1 cellular context compared by ENCODE assay signal in the genomic region with DNA sequence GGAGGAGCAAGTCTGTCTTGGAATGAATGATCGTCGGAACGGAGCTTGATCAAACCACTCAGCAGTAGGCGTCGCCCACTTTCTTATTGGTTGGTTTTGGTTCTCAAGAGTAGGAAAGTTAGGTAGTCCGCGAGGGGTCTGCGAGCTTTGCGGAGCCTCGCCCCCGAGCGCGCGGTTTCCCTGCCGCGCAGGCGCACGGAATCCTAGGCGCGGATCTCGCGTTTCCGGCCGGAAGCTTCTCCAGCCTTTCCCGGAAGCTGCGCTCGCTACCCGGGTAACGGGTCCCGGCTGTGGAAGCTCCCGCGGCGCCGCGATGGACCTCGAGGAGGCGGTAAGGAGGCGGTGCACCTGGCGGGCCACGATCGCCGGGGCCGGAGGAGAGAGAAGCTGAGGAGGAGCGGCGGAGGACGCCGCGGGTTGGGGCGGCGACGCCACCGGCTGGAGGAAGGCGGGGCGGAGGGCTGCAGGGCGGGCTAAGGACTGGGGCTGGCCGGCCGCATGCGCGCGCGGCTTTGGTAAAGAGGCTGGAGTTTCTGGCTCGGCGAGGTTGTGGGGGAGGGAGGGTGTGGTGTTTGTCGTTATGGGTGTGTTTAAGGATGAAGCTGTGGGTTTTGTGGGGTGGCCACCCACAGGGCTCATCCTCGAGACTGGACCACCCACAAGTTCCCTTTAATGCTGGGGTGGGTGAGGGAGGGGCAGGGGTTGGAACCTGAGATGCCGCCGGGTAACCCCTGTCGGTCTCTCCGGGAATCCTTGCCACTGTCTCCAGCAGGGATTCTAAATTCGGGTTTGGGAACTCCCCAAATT.
A peak's percentile ranks its signal among the peaks of the same experiment; 100 is the strongest.
TF ChIP-seq lines count a peak whose summit lies in the region.

A gene (plus strand): TSS at position 246 of the 807 bp plus-strand sequence. CDS start 68 bp downstream, at position 314.

TF ChIP-seq in K562, 482 proteins besides CTCF, POLR2A, EP300 and RAD21 (continued from another document and continues in another):
- TF ChIP-seq, protein P1, sequence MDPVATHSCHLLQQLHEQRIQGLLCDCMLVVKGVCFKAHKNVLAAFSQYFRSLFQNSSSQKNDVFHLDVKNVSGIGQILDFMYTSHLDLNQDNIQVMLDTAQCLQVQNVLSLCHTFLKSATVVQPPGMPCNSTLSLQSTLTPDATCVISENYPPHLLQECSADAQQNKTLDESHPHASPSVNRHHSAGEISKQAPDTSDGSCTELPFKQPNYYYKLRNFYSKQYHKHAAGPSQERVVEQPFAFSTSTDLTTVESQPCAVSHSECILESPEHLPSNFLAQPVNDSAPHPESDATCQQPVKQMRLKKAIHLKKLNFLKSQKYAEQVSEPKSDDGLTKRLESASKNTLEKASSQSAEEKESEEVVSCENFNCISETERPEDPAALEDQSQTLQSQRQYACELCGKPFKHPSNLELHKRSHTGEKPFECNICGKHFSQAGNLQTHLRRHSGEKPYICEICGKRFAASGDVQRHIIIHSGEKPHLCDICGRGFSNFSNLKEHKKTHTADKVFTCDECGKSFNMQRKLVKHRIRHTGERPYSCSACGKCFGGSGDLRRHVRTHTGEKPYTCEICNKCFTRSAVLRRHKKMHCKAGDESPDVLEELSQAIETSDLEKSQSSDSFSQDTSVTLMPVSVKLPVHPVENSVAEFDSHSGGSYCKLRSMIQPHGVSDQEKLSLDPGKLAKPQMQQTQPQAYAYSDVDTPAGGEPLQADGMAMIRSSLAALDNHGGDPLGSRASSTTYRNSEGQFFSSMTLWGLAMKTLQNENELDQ (CRISPR knock-in tag; IDR thresholded peaks at IDR 0.05; ENCODE audit: borderline replicate concordance): no peak
- TF ChIP-seq LCOR (CRISPR knock-in tag; IDR thresholded peaks at IDR 0.05): peak; percentile 90
- TF ChIP-seq HMG20A (CRISPR knock-in tag; conservative IDR thresholded peaks at IDR 0.05): no peak
- TF ChIP-seq CHD2 (IDR thresholded peaks at IDR 0.05; ENCODE audit: low read depth, low read length): peak; percentile 79
- TF ChIP-seq, protein P2, sequence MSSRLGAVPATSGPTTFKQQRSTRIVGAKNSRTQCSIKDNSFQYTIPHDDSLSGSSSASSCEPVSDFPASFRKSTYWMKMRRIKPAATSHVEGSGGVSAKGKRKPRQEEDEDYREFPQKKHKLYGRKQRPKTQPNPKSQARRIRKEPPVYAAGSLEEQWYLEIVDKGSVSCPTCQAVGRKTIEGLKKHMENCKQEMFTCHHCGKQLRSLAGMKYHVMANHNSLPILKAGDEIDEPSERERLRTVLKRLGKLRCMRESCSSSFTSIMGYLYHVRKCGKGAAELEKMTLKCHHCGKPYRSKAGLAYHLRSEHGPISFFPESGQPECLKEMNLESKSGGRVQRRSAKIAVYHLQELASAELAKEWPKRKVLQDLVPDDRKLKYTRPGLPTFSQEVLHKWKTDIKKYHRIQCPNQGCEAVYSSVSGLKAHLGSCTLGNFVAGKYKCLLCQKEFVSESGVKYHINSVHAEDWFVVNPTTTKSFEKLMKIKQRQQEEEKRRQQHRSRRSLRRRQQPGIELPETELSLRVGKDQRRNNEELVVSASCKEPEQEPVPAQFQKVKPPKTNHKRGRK (tag; IDR thresholded peaks at IDR 0.05): no peak
- TF ChIP-seq POLR2AphosphoS5 (IDR thresholded peaks at IDR 0.05; ENCODE audit: control insufficient read depth, insufficient read depth, low read depth, low read length): peak; percentile 91
- TF ChIP-seq, protein P3, sequence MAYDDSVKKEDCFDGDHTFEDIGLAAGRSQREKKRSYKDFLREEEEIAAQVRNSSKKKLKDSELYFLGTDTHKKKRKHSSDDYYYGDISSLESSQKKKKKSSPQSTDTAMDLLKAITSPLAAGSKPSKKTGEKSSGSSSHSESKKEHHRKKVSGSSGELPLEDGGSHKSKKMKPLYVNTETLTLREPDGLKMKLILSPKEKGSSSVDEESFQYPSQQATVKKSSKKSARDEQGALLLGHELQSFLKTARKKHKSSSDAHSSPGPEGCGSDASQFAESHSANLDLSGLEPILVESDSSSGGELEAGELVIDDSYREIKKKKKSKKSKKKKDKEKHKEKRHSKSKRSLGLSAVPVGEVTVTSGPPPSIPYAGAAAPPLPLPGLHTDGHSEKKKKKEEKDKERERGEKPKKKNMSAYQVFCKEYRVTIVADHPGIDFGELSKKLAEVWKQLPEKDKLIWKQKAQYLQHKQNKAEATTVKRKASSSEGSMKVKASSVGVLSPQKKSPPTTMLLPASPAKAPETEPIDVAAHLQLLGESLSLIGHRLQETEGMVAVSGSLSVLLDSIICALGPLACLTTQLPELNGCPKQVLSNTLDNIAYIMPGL (CRISPR knock-in tag; IDR thresholded peaks at IDR 0.05): 0 out of 2 replicates have a peak, but pooled peaks have one; percentile 30
- TF ChIP-seq TARDBP (IDR thresholded peaks at IDR 0.05): peak; percentile 76; the same call in 1 of the 2 replicates
- TF ChIP-seq MYC (IDR thresholded peaks at IDR 0.05; ENCODE audit: low read depth, low read length): peak; percentile 91
- no peak for TF ChIP-seq MYC (CRISPR knock-in tag; IDR thresholded peaks at IDR 0.05; ENCODE audit: borderline replicate concordance, low read depth)
- TF ChIP-seq COPS2 (conservative IDR thresholded peaks at IDR 0.05): no peak
- TF ChIP-seq ILK (tag; IDR thresholded peaks at IDR 0.05; ENCODE audit: borderline replicate concordance, low read depth): no peak
- TF ChIP-seq ZNF212 (CRISPR knock-in tag; IDR thresholded peaks at IDR 0.05): no peak
- TF ChIP-seq MCM2 (IDR thresholded peaks at IDR 0.05; ENCODE audit: low read depth): no peak
- TF ChIP-seq ZNF175 (CRISPR knock-in tag; IDR thresholded peaks at IDR 0.05; ENCODE audit: low read depth): no peak
- TF ChIP-seq, protein P4, sequence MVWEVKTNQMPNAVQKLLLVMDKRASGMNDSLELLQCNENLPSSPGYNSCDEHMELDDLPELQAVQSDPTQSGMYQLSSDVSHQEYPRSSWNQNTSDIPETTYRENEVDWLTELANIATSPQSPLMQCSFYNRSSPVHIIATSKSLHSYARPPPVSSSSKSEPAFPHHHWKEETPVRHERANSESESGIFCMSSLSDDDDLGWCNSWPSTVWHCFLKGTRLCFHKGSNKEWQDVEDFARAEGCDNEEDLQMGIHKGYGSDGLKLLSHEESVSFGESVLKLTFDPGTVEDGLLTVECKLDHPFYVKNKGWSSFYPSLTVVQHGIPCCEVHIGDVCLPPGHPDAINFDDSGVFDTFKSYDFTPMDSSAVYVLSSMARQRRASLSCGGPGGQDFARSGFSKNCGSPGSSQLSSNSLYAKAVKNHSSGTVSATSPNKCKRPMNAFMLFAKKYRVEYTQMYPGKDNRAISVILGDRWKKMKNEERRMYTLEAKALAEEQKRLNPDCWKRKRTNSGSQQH (CRISPR knock-in tag; IDR thresholded peaks at IDR 0.05): no peak
- no peak for TF ChIP-seq CBX8 (IDR thresholded peaks at IDR 0.05; ENCODE audit: borderline replicate concordance, extremely low read depth, low read depth, low read length, poor library complexity, severe bottlenecking)
- TF ChIP-seq, protein P5, sequence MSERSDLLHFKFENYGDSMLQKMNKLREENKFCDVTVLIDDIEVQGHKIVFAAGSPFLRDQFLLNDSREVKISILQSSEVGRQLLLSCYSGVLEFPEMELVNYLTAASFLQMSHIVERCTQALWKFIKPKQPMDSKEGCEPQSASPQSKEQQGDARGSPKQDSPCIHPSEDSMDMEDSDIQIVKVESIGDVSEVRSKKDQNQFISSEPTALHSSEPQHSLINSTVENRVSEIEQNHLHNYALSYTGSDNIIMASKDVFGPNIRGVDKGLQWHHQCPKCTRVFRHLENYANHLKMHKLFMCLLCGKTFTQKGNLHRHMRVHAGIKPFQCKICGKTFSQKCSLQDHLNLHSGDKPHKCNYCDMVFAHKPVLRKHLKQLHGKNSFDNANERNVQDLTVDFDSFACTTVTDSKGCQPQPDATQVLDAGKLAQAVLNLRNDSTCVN (CRISPR knock-in tag; IDR thresholded peaks at IDR 0.05): no peak
- no peak for TF ChIP-seq PHTF2 (CRISPR knock-in tag; IDR thresholded peaks at IDR 0.05)
- no peak for TF ChIP-seq NFXL1 (CRISPR knock-in tag; IDR thresholded peaks at IDR 0.05)
- no peak for TF ChIP-seq HOXB6 (CRISPR knock-in tag; IDR thresholded peaks at IDR 0.05; ENCODE audit: borderline replicate concordance)
- TF ChIP-seq RBM14 (IDR thresholded peaks at IDR 0.05; ENCODE audit: borderline replicate concordance, insufficient read depth, low read depth, low read length): no peak
- TF ChIP-seq, protein P6, sequence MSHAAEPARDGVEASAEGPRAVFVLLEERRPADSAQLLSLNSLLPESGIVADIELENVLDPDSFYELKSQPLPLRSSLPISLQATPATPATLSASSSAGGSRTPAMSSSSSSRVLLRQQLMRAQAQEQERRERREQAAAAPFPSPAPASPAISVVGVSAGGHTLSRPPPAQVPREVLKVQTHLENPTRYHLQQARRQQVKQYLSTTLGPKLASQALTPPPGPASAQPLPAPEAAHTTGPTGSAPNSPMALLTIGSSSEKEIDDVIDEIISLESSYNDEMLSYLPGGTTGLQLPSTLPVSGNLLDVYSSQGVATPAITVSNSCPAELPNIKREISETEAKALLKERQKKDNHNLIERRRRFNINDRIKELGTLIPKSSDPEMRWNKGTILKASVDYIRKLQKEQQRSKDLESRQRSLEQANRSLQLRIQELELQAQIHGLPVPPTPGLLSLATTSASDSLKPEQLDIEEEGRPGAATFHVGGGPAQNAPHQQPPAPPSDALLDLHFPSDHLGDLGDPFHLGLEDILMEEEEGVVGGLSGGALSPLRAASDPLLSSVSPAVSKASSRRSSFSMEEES (CRISPR knock-in tag; IDR thresholded peaks at IDR 0.05): no peak
- no peak for TF ChIP-seq MXI1 (IDR thresholded peaks at IDR 0.05; ENCODE audit: low read depth, low read length)
- TF ChIP-seq NR3C1 (CRISPR knock-in tag; IDR thresholded peaks at IDR 0.05): no peak
- TF ChIP-seq FOXM1 (IDR thresholded peaks at IDR 0.05; ENCODE audit: low read depth): no peak
- no peak for TF ChIP-seq FOXM1 (CRISPR knock-in tag; IDR thresholded peaks at IDR 0.05; ENCODE audit: low read depth)
- TF ChIP-seq ZC3H8 (IDR thresholded peaks at IDR 0.05): no peak
- peak in 1 of 2 experiments; percentile 80; a peak in 2 of 4 replicates for TF ChIP-seq HDAC1 (IDR thresholded peaks at IDR 0.05)
- TF ChIP-seq SRSF3 (IDR thresholded peaks at IDR 0.05; ENCODE audit: insufficient read depth, low read length): no peak
- TF ChIP-seq BACH1 (tag; IDR thresholded peaks at IDR 0.05): no peak
- TF ChIP-seq, protein P7, sequence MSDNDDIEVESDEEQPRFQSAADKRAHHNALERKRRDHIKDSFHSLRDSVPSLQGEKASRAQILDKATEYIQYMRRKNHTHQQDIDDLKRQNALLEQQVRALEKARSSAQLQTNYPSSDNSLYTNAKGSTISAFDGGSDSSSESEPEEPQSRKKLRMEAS (CRISPR knock-in tag; IDR thresholded peaks at IDR 0.05): peak; percentile 87
- no peak for TF ChIP-seq SIX5 (IDR thresholded peaks at IDR 0.05; ENCODE audit: borderline replicate concordance in 1 of 2, insufficient read depth in 1 of 2, low read depth in 1 of 2, low read length in 2 of 2)
- TF ChIP-seq IRF2 (CRISPR knock-in tag; IDR thresholded peaks at IDR 0.05): no peak
- TF ChIP-seq, protein P8, sequence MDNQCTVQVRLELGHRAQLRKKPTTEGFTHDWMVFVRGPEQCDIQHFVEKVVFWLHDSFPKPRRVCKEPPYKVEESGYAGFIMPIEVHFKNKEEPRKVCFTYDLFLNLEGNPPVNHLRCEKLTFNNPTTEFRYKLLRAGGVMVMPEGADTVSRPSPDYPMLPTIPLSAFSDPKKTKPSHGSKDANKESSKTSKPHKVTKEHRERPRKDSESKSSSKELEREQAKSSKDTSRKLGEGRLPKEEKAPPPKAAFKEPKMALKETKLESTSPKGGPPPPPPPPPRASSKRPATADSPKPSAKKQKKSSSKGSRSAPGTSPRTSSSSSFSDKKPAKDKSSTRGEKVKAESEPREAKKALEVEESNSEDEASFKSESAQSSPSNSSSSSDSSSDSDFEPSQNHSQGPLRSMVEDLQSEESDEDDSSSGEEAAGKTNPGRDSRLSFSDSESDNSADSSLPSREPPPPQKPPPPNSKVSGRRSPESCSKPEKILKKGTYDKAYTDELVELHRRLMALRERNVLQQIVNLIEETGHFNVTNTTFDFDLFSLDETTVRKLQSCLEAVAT (IDR thresholded peaks at IDR 0.05): peak in 1 of 2 experiments; percentile 23; a peak in 1 of 4 replicates
- no peak for TF ChIP-seq ZNF274 (IDR thresholded peaks at IDR 0.05; ENCODE audit: borderline replicate concordance, low read depth, low read length)
- TF ChIP-seq FIP1L1 (IDR thresholded peaks at IDR 0.05; ENCODE audit: low read depth, low read length, poor library complexity, severe bottlenecking): peak; percentile 77
- no peak for TF ChIP-seq KAT8 (IDR thresholded peaks at IDR 0.05; ENCODE audit: low read depth)
- TF ChIP-seq FOS (IDR thresholded peaks at IDR 0.05; ENCODE audit: extremely low read depth, insufficient read length): no peak
- TF ChIP-seq E2F3 (CRISPR knock-in tag; IDR thresholded peaks at IDR 0.05): 0 out of 2 replicates have a peak, but pooled peaks have one; percentile 4
- TF ChIP-seq, protein P9, sequence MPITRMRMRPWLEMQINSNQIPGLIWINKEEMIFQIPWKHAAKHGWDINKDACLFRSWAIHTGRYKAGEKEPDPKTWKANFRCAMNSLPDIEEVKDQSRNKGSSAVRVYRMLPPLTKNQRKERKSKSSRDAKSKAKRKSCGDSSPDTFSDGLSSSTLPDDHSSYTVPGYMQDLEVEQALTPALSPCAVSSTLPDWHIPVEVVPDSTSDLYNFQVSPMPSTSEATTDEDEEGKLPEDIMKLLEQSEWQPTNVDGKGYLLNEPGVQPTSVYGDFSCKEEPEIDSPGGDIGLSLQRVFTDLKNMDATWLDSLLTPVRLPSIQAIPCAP (CRISPR knock-in tag; IDR thresholded peaks at IDR 0.05; ENCODE audit: borderline replicate concordance): no peak; the same call in 1 of the 2 replicates
- TF ChIP-seq JUND (IDR thresholded peaks at IDR 0.05; ENCODE audit: borderline replicate concordance, low read depth, low read length): peak; percentile 56; the same call in 1 of the 2 replicates
- no peak; the same call in 2 of the 3 replicates for TF ChIP-seq JUND (tag; IDR thresholded peaks at IDR 0.05; ENCODE audit: borderline replicate concordance, low read depth, low read length)
- no peak for TF ChIP-seq ZNF699 (CRISPR knock-in tag; IDR thresholded peaks at IDR 0.05; ENCODE audit: insufficient replicate concordance)
